8 cellular contexts compared by ENCODE assay signal in the genomic region with DNA sequence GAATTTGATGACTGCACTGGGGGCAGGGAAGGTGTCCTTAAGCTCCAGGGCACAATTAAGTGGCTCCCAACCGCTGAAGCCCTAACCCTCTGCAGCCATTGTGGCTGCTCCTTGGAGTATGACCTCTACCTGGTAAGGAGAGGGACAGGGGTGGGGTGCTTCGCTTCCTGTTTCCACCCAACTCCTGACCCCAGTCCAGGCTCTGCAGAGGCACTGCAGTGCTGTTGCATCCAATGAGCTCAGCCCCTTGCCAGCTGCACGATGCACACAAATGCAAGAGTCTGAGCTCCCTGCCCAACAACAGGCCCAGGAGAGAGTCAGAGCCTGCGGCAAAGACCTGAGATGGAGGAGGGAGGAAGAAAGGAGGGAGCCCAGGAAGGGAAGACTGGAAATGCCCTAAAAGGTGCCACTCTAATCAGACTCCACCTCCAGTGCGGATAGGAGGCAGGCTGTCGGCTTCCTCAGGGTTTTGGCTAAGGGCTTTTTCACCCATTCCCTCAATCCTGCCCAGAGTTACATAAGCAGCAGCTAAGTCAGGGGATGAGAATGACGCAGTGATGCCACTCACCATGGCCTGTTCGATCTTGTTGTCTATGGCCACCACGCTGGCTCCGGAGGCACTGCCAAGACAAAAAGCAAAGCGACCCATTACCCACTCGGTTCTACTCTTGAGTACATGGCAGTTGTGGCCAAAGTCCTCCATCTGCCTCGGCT.
A peak's percentile ranks its signal among the peaks of the same experiment; 100 is the strongest.
DNase-seq lines count a peak whose midpoint lies in the region; ATAC-seq and TF ChIP-seq lines count a peak whose summit lies in the region.

No MANE protein-coding gene starts in this region.

- 7 to 39% methylated on average over 13 of the region's 13 CpGs for WGBS in esophagus, 2 donors

- DNase-seq in GM12865 (ENCODE audit: low read depth) (no peak), SIG-M5 (lab: John Stamatoyannopoulos, UW) (no peak), NCI-H69 (lab: John Stamatoyannopoulos, UW) (no peak)

- peaks cover 21% of the 10 kb centered on the region for H3K36me3 Mint-ChIP-seq in T-helper 1 cell treated with Interleukin-12 subunit alpha and Interleukin-12 subunit beta and Interleukin-4 antibody, amounts not matched to agents 30 μg/mL and 1 μg/mL, for 36 hours (ENCODE audit: low read depth)

- no peaks in the 10 kb centered on the region for H3K9me3 Mint-ChIP-seq in T-helper 1 cell treated with Interleukin-12 subunit alpha and Interleukin-12 subunit beta and Interleukin-4 antibody, amounts not matched to agents 30 μg/mL and 1 μg/mL, for 36 hours

- peaks cover 45% of the 10 kb centered on the region for H3K4me1 Mint-ChIP-seq in T-helper 1 cell treated with Interleukin-12 subunit alpha and Interleukin-12 subunit beta and Interleukin-4 antibody, amounts not matched to agents 30 μg/mL and 1 μg/mL, for 36 hours (ENCODE audit: low read depth)

- TF ChIP-seq CTCF in GM12865 (IDR thresholded peaks at IDR 0.05; ENCODE audit: insufficient read depth, low read depth, low read length, missing control alignments) = no peak

- H2AFZ ChIP-seq in neuron (ENCODE audit: low read depth, low read length) = no peak overlapping the region

- peak overlapping the region; percentile 95 for H3K4me3 Mint-ChIP-seq in T-helper 1 cell treated with Interleukin-12 subunit alpha and Interleukin-12 subunit beta and Interleukin-4 antibody, amounts not matched to agents 30 μg/mL and 1 μg/mL, for 36 hours

- peaks cover 0 to 22% of the 10 kb centered on the region in 2 donors for H3K36me3 ChIP-seq in esophagus (ENCODE audit: control insufficient read depth in 2 of 2, insufficient read depth in 2 of 2, low read length in 1 of 2)
- no peaks in the 10 kb centered on the region for H3K36me3 ChIP-seq in neuron (ENCODE audit: insufficient read depth, low read length)

- H3K27ac ChIP-seq in esophagus (ENCODE audit: low read depth in 2 of 2, low read length in 1 of 2) = peak overlapping the region; percentile 86 to 97

- no peaks in the 10 kb centered on the region for H3K27me3 Mint-ChIP-seq in T-helper 1 cell treated with Interleukin-12 subunit alpha and Interleukin-12 subunit beta and Interleukin-4 antibody, amounts not matched to agents 30 μg/mL and 1 μg/mL, for 36 hours (ENCODE audit: low read depth)

- H3K9me3 ChIP-seq in esophagus (ENCODE audit: control insufficient read depth in 2 of 2, insufficient read depth in 1 of 2, low read depth in 1 of 2, low read length in 1 of 2) (no peaks in the 10 kb centered on the region), neuron (ENCODE audit: low read length) (no peaks in the 10 kb centered on the region)

- ATAC-seq in GM19467 (IDR thresholded peaks at IDR 0.05; ENCODE audit: unreplicated experiment) (no peak), GM21515 (IDR thresholded peaks at IDR 0.05; ENCODE audit: unreplicated experiment) (no peak)

- peak overlapping the region; percentile 93 for H3K27ac Mint-ChIP-seq in T-helper 1 cell treated with Interleukin-12 subunit alpha and Interleukin-12 subunit beta and Interleukin-4 antibody, amounts not matched to agents 30 μg/mL and 1 μg/mL, for 36 hours

- H3K27me3 ChIP-seq in esophagus (ENCODE audit: control insufficient read depth in 1 of 2, insufficient read depth in 2 of 2, low read length in 2 of 2) = no peaks in the 10 kb centered on the region
- peaks cover 3% of the 10 kb centered on the region for H3K27me3 ChIP-seq in neuron (ENCODE audit: insufficient read depth, low read length)

- peaks cover 0 to 4% of the 10 kb centered on the region in 2 donors for H3K4me1 ChIP-seq in esophagus (ENCODE audit: control insufficient read depth in 2 of 2, insufficient read depth in 2 of 2, low read length in 1 of 2)
- peaks cover 18% of the 10 kb centered on the region for H3K4me1 ChIP-seq in neuron (ENCODE audit: insufficient read depth, low read length)

- H3K4me3 ChIP-seq in GM12865 (ENCODE audit: low read depth, low read length) (peak overlapping the region; percentile 78), esophagus (ENCODE audit: low read depth in 1 of 2, low read length in 2 of 2) (peak overlapping the region; percentile 62 to 90), neuron (ENCODE audit: low read length) (peak overlapping the region; percentile 69)
